In genomic region chr2:42336361-42336965, GRCh38 we compare ENCODE assay signal across 17 cellular contexts. TPM values are rescaled to one million over a fixed set of nuclear protein-coding genes. Genes with fewer than 3 reads are reported as not detected.
DNase-seq lines count a peak whose midpoint lies in the region; ATAC-seq lines count a peak whose summit lies in the region.
"Had no signal": no experiment of that assay in that cellular context is flagged by ENCODE, and none has a peak within 500 bp of the region (broad histone marks: within the 10 kb centered on the region; RNA-seq: fewer than 3 reads in every experiment).

No MANE protein-coding gene starts in this region.

- peaks cover 76% of the 10 kb centered on the region for H3K36me3 Mint-ChIP-seq in T-cell

- peaks cover 9 to 14% (median 13%) of the 10 kb centered on the region in 3 donors for H3K4me1 Mint-ChIP-seq in T-cell

- CTCF ChIA-PET in T-cell (lab: Charles Lee) = no interaction called here

- peaks cover 2 to 6% (median 4%) of the 10 kb centered on the region in 3 donors for H3K9me3 Mint-ChIP-seq in T-cell
- H3K9me3 Mint-ChIP-seq: HFFc6 had no signal

- DNase-seq in Caki2 (ENCODE audit: low read depth) (peak; percentile 47), T-cell (no peak), kidney tubule cell (ENCODE audit: low spot score) (peak; percentile 63), renal cortical epithelial cell (ENCODE audit: low read depth) (peak; percentile 57)
- no peak for DNase-seq in stimulated activated CD4-positive, alpha-beta T cell treated with anti-CD3 and anti-CD28 coated beads, Interleukin-4, amount 100 ng/mL, for 4 hours
- no peak for DNase-seq in activated CD4-positive, CD25-positive, alpha-beta regulatory T cell (lab: John Stamatoyannopoulos, UW)
- DNase-seq: ACHN, AML-193, Caco-2, EL, HFFc6, NCI-H146, NCI-H2081, NCI-H748 treated with DMSO at 0.1 percent for 48 hours, OCI-M1, RPMI8226 had no signal

- H3K27ac Mint-ChIP-seq in T-cell = peak overlapping the region; percentile 13 to 25
- H3K27ac Mint-ChIP-seq: HFFc6 had no signal

- ATAC-seq in T-cell (replicated peaks in 1 of 4) = no peak
- no peak for ATAC-seq in HG02852 (IDR thresholded peaks at IDR 0.05; ENCODE audit: unreplicated experiment)

- H3K27me3 Mint-ChIP-seq in T-cell = no peaks in the 10 kb centered on the region

- in situ Hi-C loops in Caki2 (cut with HindIII; ENCODE audit: low pct_unique_long_range_greater_than_20kb, low sequenced_read_pairs) = no loop called here

- POLR2A ChIA-PET in T-cell (lab: Charles Lee) = no interaction called here

- H3K4me3 Mint-ChIP-seq in T-cell = no peak overlapping the region
- H3K4me3 Mint-ChIP-seq: HFFc6 had no signal

RNA-seq across cellular contexts. Expression of gene COX7A2L, which starts 24.6 kb away (rescaled TPM):
- total RNA-seq in Caki2 (2014; rRNA removed; shearing (Covaris generic); ENCODE audit: low replicate concordance) = 202 and 216 TPM in 2 replicates
- total RNA-seq in T-cell (10 to 100 TPM; 59.6 to 76.4 (median 72.6) TPM), renal cortical epithelial cell (137 and 338 TPM in 2 replicates)

Comparison
In these comparisons a context has a peak if more than half of its experiments do, and no peak if none do; other contexts are left out.
1. DNase-seq: peak in Caki2 (single experiment), kidney tubule cell (single experiment) and renal cortical epithelial cell (single experiment); none in T-cell (0 of 34), stimulated activated CD4-positive, alpha-beta T cell treated with anti-CD3 and anti-CD28 coated beads, Interleukin-4, amount 100 ng/mL, for 4 hours (0 of 2) and activated CD4-positive, CD25-positive, alpha-beta regulatory T cell (0 of 4).